Comparison of ENCODE assay signal across 8 cellular contexts in genomic region chr3:112519424-112520001, GRCh38. TPM values are rescaled to one million over a fixed set of nuclear protein-coding genes. Genes with fewer than 3 reads are reported as not detected.
A peak's percentile ranks its signal among the peaks of the same experiment; 100 is the strongest.
DNase-seq lines count a peak whose midpoint lies in the region; ATAC-seq, FAIRE-seq and TF ChIP-seq lines count a peak whose summit lies in the region.

No MANE protein-coding gene starts in this region.

- 90% methylated on average over 2 of the region's 2 CpGs for WGBS in A549 (ENCODE audit: missing lambda C conversion rate)

- H3K9me3 ChIP-seq in A549, result no peaks in the 10 kb centered on the region

- POLR2A ChIA-PET in A549 (lab: Yijun Ruan, JAX), result no interaction called here

- no peaks in the 10 kb centered on the region for H3K27me3 ChIP-seq in GM06990 (replicated peaks; ENCODE audit: control insufficient read depth, insufficient read depth, low read length)

- peak; percentile 87 to 97; a peak in 5 of 6 replicates for ATAC-seq in A549
- peak; percentile 43 for ATAC-seq in HG02884 (IDR thresholded peaks at IDR 0.05; ENCODE audit: unreplicated experiment)

- H3K27ac ChIP-seq in A549, result no peak overlapping the region

- CTCF ChIA-PET in A549 (lab: Yijun Ruan, JAX), result interaction anchor here (0.7 to 2.0 kb wide), 10 partner anchors 12 to 394 kb away, joined by 3 to 22 read pairs (median 4); partner anchors contain the start of gene SLC9C1

- H3K4me3 ChIP-seq in A549 (no peak overlapping the region), GM06990 (replicated peaks; ENCODE audit: low read depth, low read length) (no peak overlapping the region), epithelial cell of esophagus (ENCODE audit: low read length) (no peak overlapping the region)

- FAIRE-seq in A549 (lab: Jason Lieb, UNC), result peak; percentile 56

- H3K4me2 ChIP-seq in A549, result no peak overlapping the region

- no peak for TF ChIP-seq EP300 in A549 (IDR thresholded peaks at IDR 0.05)

- TF ChIP-seq CTCF in A549 (IDR thresholded peaks at IDR 0.05) (peak; percentile 80), GM06990 (IDR thresholded peaks at IDR 0.05; ENCODE audit: insufficient read depth, low read length, poor library complexity, severe bottlenecking) (peak; percentile 71), epithelial cell of esophagus (IDR thresholded peaks at IDR 0.05; ENCODE audit: insufficient read depth, low read depth, low read length, missing control alignments) (peak; percentile 77)

- no peaks in the 10 kb centered on the region for H3K4me1 ChIP-seq in A549

- DNase-seq in A549 (ENCODE audit: low read depth in 1 of 2, low spot score in 1 of 2) (peak; percentile 50 to 73), GM06990 (ENCODE audit: extremely low read depth, insufficient read length) (peak; percentile 40), NCI-H146 treated with DMSO at 0.1 percent for 48 hours (lab: John Stamatoyannopoulos, UW; ENCODE audit: unreplicated experiment) (peak; percentile 74), SW480 (ENCODE audit: low spot score) (peak; percentile 74), epithelial cell of esophagus (ENCODE audit: low read depth) (peak; percentile 73), mucosa of gallbladder (ENCODE audit: low spot score) (peak; percentile 38), mesenteric fat pad (ENCODE audit: low spot score) (no peak)

- no peaks in the 10 kb centered on the region for H3K36me3 ChIP-seq in GM06990 (ENCODE audit: control insufficient read depth, insufficient read depth, low read length)

- TF ChIP-seq RAD21 in A549 (conservative IDR thresholded peaks at IDR 0.05 in 1 of 2, IDR thresholded peaks at IDR 0.05 in 1 of 2), result peak; percentile 77 to 78

- TF ChIP-seq POLR2A in A549 (IDR thresholded peaks at IDR 0.05; ENCODE audit: low read length), result no peak

TF ChIP-seq in A549, 52 proteins besides CTCF, POLR2A, EP300 and RAD21:
- TF ChIP-seq FOSB (CRISPR knock-in tag; IDR thresholded peaks at IDR 0.05), result no peak
- peak; percentile 86 for TF ChIP-seq SMC3 (IDR thresholded peaks at IDR 0.05)

RNA-seq across cellular contexts. Expression of gene BTLA, which starts 20.2 kb away (rescaled TPM):
- polyA plus RNA-seq in A549 (2011; rRNA removed) (0.03 TPM in 1 of 2 replicates, not detected in the other), A549 (2017; fragmentation: RNase III; extraction: RNeasy Plus Mini Kit Qiagen cat#74134 plus additional on column Dnase treatment) (0.09 TPM in 1 of 3 replicates, not detected in the others)
- not detected in 2 replicates for polyA plus RNA-seq in A549 (2012; cell fraction: cytosol; rRNA removed)
- polyA plus RNA-seq in A549 (2012; cell fraction: nucleus; rRNA removed), result not detected in 2 replicates
- polyA minus RNA-seq in A549 (2011; rRNA and poly(A)+ RNA removed), result not detected in 2 replicates
- total RNA-seq in mucosa of gallbladder (0.81 TPM), mesenteric fat pad (0.64 TPM)

RNA-seq across cellular contexts. Expression of gene ATG3, which starts 42.2 kb away (rescaled TPM):
- polyA plus RNA-seq in A549 (2011; rRNA removed) (47.0 and 74.5 TPM in 2 replicates), A549 (2017; fragmentation: RNase III; extraction: RNeasy Plus Mini Kit Qiagen cat#74134 plus additional on column Dnase treatment) (47.5 to 58.2 TPM (median 50.2 TPM) in 3 replicates)
- polyA plus RNA-seq in A549 (2012; cell fraction: cytosol; rRNA removed), result 30.6 and 32.0 TPM in 2 replicates
- polyA plus RNA-seq in A549 (2012; cell fraction: nucleus; rRNA removed), result 20.2 and 21.8 TPM in 2 replicates
- polyA minus RNA-seq in A549 (2011; rRNA and poly(A)+ RNA removed), result 22.4 and 32.1 TPM in 2 replicates
- total RNA-seq in mucosa of gallbladder (43.2 TPM), mesenteric fat pad (57.0 TPM)

RNA-seq across cellular contexts. Expression of gene SLC35A5, which starts 42.3 kb away (rescaled TPM):
- polyA plus RNA-seq in A549 (2011; rRNA removed), result 53.4 and 64.7 TPM in 2 replicates
- 8.2 and 8.9 TPM in 2 replicates for polyA plus RNA-seq in A549 (2012; cell fraction: cytosol; rRNA removed)
- polyA plus RNA-seq in A549 (2012; cell fraction: nucleus; rRNA removed), result 3.4 and 6.7 TPM in 2 replicates
- 18.7 to 21.0 TPM (median 19.0 TPM) in 3 replicates for polyA plus RNA-seq in A549 (2017; fragmentation: RNase III; extraction: RNeasy Plus Mini Kit Qiagen cat#74134 plus additional on column Dnase treatment)
- 17.6 and 24.2 TPM in 2 replicates for polyA minus RNA-seq in A549 (2011; rRNA and poly(A)+ RNA removed)
- 37.5 TPM for total RNA-seq in mucosa of gallbladder
- total RNA-seq in mesenteric fat pad, result 30.0 TPM
